Comparison of ENCODE assay signal across 19 cellular contexts in genomic region chr17:80732268-80732667, GRCh38.
DNase-seq lines count a peak whose midpoint lies in the region; ATAC-seq, FAIRE-seq and TF ChIP-seq lines count a peak whose summit lies in the region.
"Had no signal": no experiment of that assay in that cellular context is flagged by ENCODE, and none has a peak within 500 bp of the region (broad histone marks: within the 10 kb centered on the region; RNA-seq: fewer than 3 reads in every experiment).

No MANE protein-coding gene starts in this region.

- no peak overlapping the region for H2BK120ac ChIP-seq in mesenchymal stem cell (ENCODE audit: low read depth, low read length)

- H3K9ac ChIP-seq in mesenchymal stem cell (ENCODE audit: low read length): peak overlapping the region; percentile 9
- H3K9ac ChIP-seq in HepG2 (ENCODE audit: insufficient read depth, low read depth, low read length): no peak overlapping the region

- H3K18ac ChIP-seq in mesenchymal stem cell (ENCODE audit: low read depth in 1 of 2, low read length in 2 of 2): no peak overlapping the region

- H3K27ac ChIP-seq in GM23338 (ENCODE audit: low read depth): no peak overlapping the region
- H3K27ac ChIP-seq in mesenchymal stem cell (ENCODE audit: low read length, poor library complexity, severe bottlenecking): no peak overlapping the region
- no peak overlapping the region for H3K27ac ChIP-seq in HepG2 (ENCODE audit: extremely low read length, insufficient read depth, low read length)
- H3K27ac ChIP-seq: colonic mucosa, thoracic aorta, WERI-Rb-1 had no signal

- no peak overlapping the region for H4K8ac ChIP-seq in mesenchymal stem cell (ENCODE audit: low read length)

- no peak overlapping the region for H3K4me3 ChIP-seq in GM23338
- H3K4me3 ChIP-seq in mesenchymal stem cell (ENCODE audit: insufficient read depth in 1 of 2, low read depth in 1 of 2, low read length in 2 of 2): no peak overlapping the region
- H3K4me3 ChIP-seq in HepG2 (replicated peaks in 1 of 3; ENCODE audit: insufficient read depth in 1 of 3, low read depth in 2 of 3, low read length in 3 of 3): no peak overlapping the region
- H3K4me3 ChIP-seq: colonic mucosa, K562, thoracic aorta had no signal

- TF ChIP-seq CTCF in GM23338 (conservative IDR thresholded peaks at IDR 0.05; ENCODE audit: low read depth in 2 of 2): no peak
- TF ChIP-seq CTCF in HepG2 (CRISPR knock-in tag; IDR thresholded peaks at IDR 0.05): no peak
- TF ChIP-seq CTCF in GM20000 (IDR thresholded peaks at IDR 0.05; ENCODE audit: extremely low read depth, missing control alignments): no peak

- H4K20me1 ChIP-seq in GM23338 (replicated peaks; ENCODE audit: insufficient read depth) (peaks cover 2% of the 10 kb centered on the region; the same call in 1 of the 2 replicates), HepG2 (ENCODE audit: insufficient read depth, low read length) (no peaks in the 10 kb centered on the region)

- no TSS peak for BruUV-seq in HepG2 (replicated peaks; lab: Mats Ljungman, UMichigan)

- POLR2A ChIA-PET in HepG2 (lab: Yijun Ruan, JAX): no interaction called here

- no peak for TF ChIP-seq EP300 in HepG2 (IDR thresholded peaks at IDR 0.05; ENCODE audit: low read depth in 2 of 2, low read length in 2 of 2)
- no peak for TF ChIP-seq EP300 in HepG2 (CRISPR knock-in tag; IDR thresholded peaks at IDR 0.05; ENCODE audit: borderline replicate concordance)

- H3K4ac ChIP-seq in mesenchymal stem cell (ENCODE audit: low read depth in 1 of 2, low read length in 2 of 2): no peak overlapping the region

- H3K23ac ChIP-seq in mesenchymal stem cell (ENCODE audit: low read length in 2 of 2): no peak overlapping the region

- H3K79me1 ChIP-seq in mesenchymal stem cell (replicated peaks; ENCODE audit: low read length, poor library complexity, severe bottlenecking): peaks cover 29% of the 10 kb centered on the region

- 83% methylated on average over 3 of the region's 7 CpGs for WGBS in mesenchymal stem cell
- 98% methylated on average over 7 of the region's 7 CpGs for WGBS in HepG2 (ENCODE audit: low lambda C conversion rate)

- TF ChIP-seq RAD21 in HepG2 (CRISPR knock-in tag; IDR thresholded peaks at IDR 0.05): no peak

- CTCF ChIA-PET in HepG2 (lab: Yijun Ruan, JAX; ENCODE audit: low intra/inter-chr PET ratio, low total read pairs): no interaction called here

- H3F3A ChIP-seq in GM23338 (replicated peaks; ENCODE audit: low read depth): no peaks in the 10 kb centered on the region

- H3K4me2 ChIP-seq in GM23338: no peak overlapping the region
- no peak overlapping the region for H3K4me2 ChIP-seq in mesenchymal stem cell (ENCODE audit: low read length, poor library complexity, severe bottlenecking)
- H3K4me2 ChIP-seq in HepG2 (ENCODE audit: low read depth, low read length): no peak overlapping the region

- H2AFZ ChIP-seq in GM23338 (no peak overlapping the region), mesenchymal stem cell (ENCODE audit: low read depth, low read length) (no peak overlapping the region), HepG2 (ENCODE audit: low read length) (no peak overlapping the region)

- peaks cover 2% of the 10 kb centered on the region; the same call in 1 of the 3 replicates for H3K36me3 Mint-ChIP-seq in GM23338 (ENCODE audit: low read depth)

- DNase-seq in AG20443 (ENCODE audit: low spot score) (peak; percentile 89), GM23338 (ENCODE audit: low spot score) (no peak), astrocyte of the hippocampus (ENCODE audit: low read depth, low spot score) (peak; percentile 68), mesenchymal stem cell (no peak), Right ventricle myocardium inferior (ENCODE audit: missing footprints) (no peak), HepG2 (ENCODE audit: low spot score) (no peak), GM20000 (ENCODE audit: low spot score) (no peak)
- DNase-seq: activated CD8-positive, alpha-beta memory T cell treated with anti-CD3 and anti-CD28 coated beads, Interleukin-2, amount 50 U/mL, for 48 hours; activated naive CD4-positive, alpha-beta T cell treated with anti-CD3 and anti-CD28 coated beads, Interleukin-2, amount 50 U/mL, for 16 hours; colonic mucosa; NCI-H1417; NCI-H2227 treated with DMSO at 0.1 percent for 48 hours; WERI-Rb-1 had no signal

- intact Hi-C loops in Right ventricle myocardium inferior (cut with DNase I): no loop called here
- intact Hi-C loops in HepG2 (cut with micrococcal nuclease; ENCODE audit: unreplicated experiment): no loop called here

- no peaks in the 10 kb centered on the region for H3K9me3 Mint-ChIP-seq in GM23338

- no peak for FAIRE-seq in HepG2 (lab: Jason Lieb, UNC)
- FAIRE-seq: GM18507, H54, K562 had no signal

- H3K79me2 ChIP-seq in GM23338 (replicated peaks; ENCODE audit: insufficient read depth) (0 out of 2 replicates have a peak, but pooled peaks cover 11% of the 10 kb centered on the region), HepG2 (ENCODE audit: insufficient read depth, low read length) (peaks cover 3% of the 10 kb centered on the region)

- no peak overlapping the region for H3K27ac Mint-ChIP-seq in GM23338

- in situ Hi-C loops in HepG2 (cut with HindIII; ENCODE audit: extremely low pct_ligation_motif_present, low pct_unique_long_range_greater_than_20kb): no loop called here

- no peak overlapping the region for H2AK5ac ChIP-seq in mesenchymal stem cell (ENCODE audit: low read length, severe bottlenecking)

- H3K4me1 ChIP-seq in GM23338 (ENCODE audit: insufficient read depth) (no peaks in the 10 kb centered on the region), mesenchymal stem cell (ENCODE audit: control insufficient read depth, insufficient read depth, low read depth, low read length) (no peaks in the 10 kb centered on the region), HepG2 (ENCODE audit: insufficient read depth, low read length) (no peaks in the 10 kb centered on the region)
- H3K4me1 ChIP-seq: colonic mucosa had no signal

- no peak overlapping the region for H2BK12ac ChIP-seq in mesenchymal stem cell (ENCODE audit: low read length in 2 of 2)

- H2BK5ac ChIP-seq in mesenchymal stem cell (ENCODE audit: low read depth, low read length, poor library complexity, severe bottlenecking): no peak overlapping the region

- no peak overlapping the region for H3K4me3 Mint-ChIP-seq in GM23338

- H2BK15ac ChIP-seq in mesenchymal stem cell (ENCODE audit: low read depth, poor library complexity, severe bottlenecking): no peak overlapping the region

- peaks cover 4% of the 10 kb centered on the region for H3K27me3 Mint-ChIP-seq in GM23338 (ENCODE audit: insufficient read depth, low read depth, poor library complexity)

- H3K36me3 ChIP-seq in GM23338 (ENCODE audit: insufficient read depth): no peaks in the 10 kb centered on the region
- H3K36me3 ChIP-seq in mesenchymal stem cell (ENCODE audit: control insufficient read depth in 1 of 2, insufficient read depth in 2 of 2, low read depth in 1 of 2, low read length in 2 of 2): peaks cover 6 to 13% of the 10 kb centered on the region in 2 experiments
- H3K36me3 ChIP-seq in HepG2 (replicated peaks in 1 of 2; ENCODE audit: control insufficient read depth in 1 of 2, insufficient read depth in 2 of 2, low read length in 2 of 2): peaks cover 16 to 40% of the 10 kb centered on the region in 2 experiments
- H3K36me3 ChIP-seq: colonic mucosa, thoracic aorta had no signal

- H3K9me3 ChIP-seq in mesenchymal stem cell (ENCODE audit: control insufficient read depth, low read length) (no peaks in the 10 kb centered on the region), HepG2 (ENCODE audit: low read length) (no peaks in the 10 kb centered on the region)
- H3K9me3 ChIP-seq: colonic mucosa, thoracic aorta had no signal

- ATAC-seq in GM23338: peak; percentile 54
- no peak for ATAC-seq in HG03354 (IDR thresholded peaks at IDR 0.05; ENCODE audit: poor library complexity, severe bottlenecking, unreplicated experiment)
- ATAC-seq in Right ventricle myocardium inferior: no peak
- ATAC-seq in HepG2: no peak
- ATAC-seq: K562, left lobe of liver had no signal

- H3K4me1 Mint-ChIP-seq in GM23338: peaks cover 24% of the 10 kb centered on the region

- TF ChIP-seq POLR2A in HepG2 (IDR thresholded peaks at IDR 0.05; ENCODE audit: insufficient read depth in 1 of 2, low read depth in 2 of 2, low read length in 2 of 2): no peak

- no peaks in the 10 kb centered on the region for H3K27me3 ChIP-seq in GM23338 (ENCODE audit: insufficient read depth)
- H3K27me3 ChIP-seq in mesenchymal stem cell (ENCODE audit: control insufficient read depth in 1 of 2, insufficient read depth in 1 of 2, low read length in 2 of 2): no peaks in the 10 kb centered on the region
- no peaks in the 10 kb centered on the region for H3K27me3 ChIP-seq in HepG2 (ENCODE audit: control insufficient read depth in 1 of 2, insufficient read depth in 2 of 2, low read length in 2 of 2)
- H3K27me3 ChIP-seq: colonic mucosa had no signal

- no peak overlapping the region for H3K14ac ChIP-seq in mesenchymal stem cell (ENCODE audit: low read length in 2 of 2)

- H3K9me2 ChIP-seq in GM23338 (ENCODE audit: insufficient read depth): no peaks in the 10 kb centered on the region

- no peak overlapping the region for H4K91ac ChIP-seq in mesenchymal stem cell (ENCODE audit: low read length)

TF ChIP-seq in GM23338, 12 proteins besides CTCF, POLR2A, EP300 and RAD21 (continues in another document):
- TF ChIP-seq EZH2phosphoT487 (IDR thresholded peaks at IDR 0.05; ENCODE audit: unreplicated experiment): no peak
- TF ChIP-seq CREB1 (CRISPR knock-in tag; IDR thresholded peaks at IDR 0.05; ENCODE audit: low read depth): no peak
- no peak for TF ChIP-seq STAT1 (IDR thresholded peaks at IDR 0.05; ENCODE audit: unreplicated experiment)
- TF ChIP-seq ZNF331 (CRISPR knock-in tag; IDR thresholded peaks at IDR 0.05; ENCODE audit: low read depth): no peak
- TF ChIP-seq ZNF114 (CRISPR knock-in tag; IDR thresholded peaks at IDR 0.05): no peak

TF ChIP-seq in HepG2, 621 proteins besides CTCF, POLR2A, EP300 and RAD21 (continues in another document):
- TF ChIP-seq ZBTB1 (CRISPR knock-in tag; IDR thresholded peaks at IDR 0.05; ENCODE audit: borderline replicate concordance) (no peak), E2F5 (CRISPR knock-in tag; conservative IDR thresholded peaks at IDR 0.05) (no peak)

Comparison
In these comparisons a context has a peak if more than half of its experiments do, and no peak if none do; other contexts are left out.
1. DNase-seq: peak in AG20443 (single experiment) and astrocyte of the hippocampus (single experiment); none in GM23338 (single experiment), mesenchymal stem cell (single experiment), Right ventricle myocardium inferior (single experiment), HepG2 (single experiment) and GM20000 (single experiment).